Comparison of ENCODE assay signal across 11 cellular contexts in genomic region chr19:41206926-41207750, GRCh38. TPM values are rescaled to one million over a fixed set of nuclear protein-coding genes. Genes with fewer than 3 reads are reported as not detected.
A peak's percentile ranks its signal among the peaks of the same experiment; 100 is the strongest.
DNase-seq lines count a peak whose midpoint lies in the region; ATAC-seq and TF ChIP-seq lines count a peak whose summit lies in the region.
"Had no signal": no experiment of that assay in that cellular context is flagged by ENCODE, and none has a peak within 500 bp of the region (broad histone marks: within the 10 kb centered on the region; RNA-seq: fewer than 3 reads in every experiment).

No MANE protein-coding gene starts in this region.

- peaks cover 4% of the 10 kb centered on the region for H3K36me3 Mint-ChIP-seq in Calu3 (ENCODE audit: insufficient read depth, unreplicated experiment)

- no peak overlapping the region for H3K4me3 Mint-ChIP-seq in Calu3 (ENCODE audit: low read depth, unreplicated experiment)
- H3K4me3 Mint-ChIP-seq: endodermal cell had no signal

- in situ Hi-C loops in mammary epithelial cell (cut with MboI; ENCODE audit: low sequenced_read_pairs in 2 of 2) (no loop called here), gastrocnemius medialis (cut with MboI; ENCODE audit: low sequenced_read_pairs in 4 of 4) (loop anchor here in 1 of 4 donors (5.0 kb wide), 1 partner anchor 105 kb away; the partner anchor contains the start of gene CCDC97)

- ATAC-seq in right cardiac atrium (peak; percentile 89 to 92), gastrocnemius medialis (peak; percentile 60 to 79)

- peaks cover 13% of the 10 kb centered on the region for H3K4me1 Mint-ChIP-seq in Calu3 (ENCODE audit: low read depth, unreplicated experiment)
- H3K4me1 Mint-ChIP-seq: endodermal cell had no signal

- H3K36me3 ChIP-seq in mammary epithelial cell (ENCODE audit: insufficient read depth, low read length) (no peaks in the 10 kb centered on the region), gastrocnemius medialis (no peaks in the 10 kb centered on the region), smooth muscle cell (ENCODE audit: low read depth) (no peaks in the 10 kb centered on the region)

- H2AFZ ChIP-seq in mammary epithelial cell (ENCODE audit: low read depth, low read length) = no peak overlapping the region
- H2AFZ ChIP-seq in smooth muscle cell (ENCODE audit: low read depth) = no peak overlapping the region

- DNase-seq in Calu3 = no peak
- DNase-seq in mammary epithelial cell = no peak
- DNase-seq in right cardiac atrium = peak; percentile 94 to 97 (median 94)
- DNase-seq in gastrocnemius medialis = peak; percentile 67 to 88
- no peak for DNase-seq in DMS 273 (lab: John Stamatoyannopoulos, UW; ENCODE audit: unreplicated experiment)
- no peak for DNase-seq in kidney glomerular epithelial cell (lab: John Stamatoyannopoulos, UW)
- DNase-seq in smooth muscle cell (lab: John Stamatoyannopoulos, UW; ENCODE audit: unreplicated experiment) = no peak
- no peak for DNase-seq in stimulated activated naive CD4-positive, alpha-beta T cell treated with Interleukin-2 at 50 U/mL for 16 hours (lab: John Stamatoyannopoulos, UW)
- DNase-seq: endodermal cell, NCI-H2227 treated with DMSO at 0.1 percent for 48 hours, T-helper 2 cell had no signal

- TSS peak; percentile 34 for BruUV-seq in Calu3 (replicated peaks; lab: Mats Ljungman, UMichigan)
- TSS peak; percentile 45 for BruUV-seq in mammary epithelial cell (replicated peaks; lab: Mats Ljungman, UMichigan)

- 89% methylated on average over 18 of the region's 26 CpGs for WGBS in mammary epithelial cell (ENCODE audit: low coverage, missing lambda C conversion rate)
- WGBS in right cardiac atrium = 48% methylated on average over 26 of the region's 26 CpGs
- WGBS in smooth muscle cell (ENCODE audit: low lambda C conversion rate) = 88% methylated on average over 26 of the region's 26 CpGs

- no peaks in the 10 kb centered on the region for H3K27me3 Mint-ChIP-seq in Calu3 (ENCODE audit: unreplicated experiment)

- dilution Hi-C loops in mammary epithelial cell (cut with HindIII; ENCODE audit: low sequenced_read_pairs) = no loop called here

- H3K79me2 ChIP-seq in mammary epithelial cell (ENCODE audit: insufficient read depth, low read length) = no peaks in the 10 kb centered on the region
- H3K79me2 ChIP-seq in smooth muscle cell (ENCODE audit: low read depth) = no peaks in the 10 kb centered on the region

- H3K4me2 ChIP-seq in mammary epithelial cell (ENCODE audit: insufficient read depth, low read depth, low read length) (no peak overlapping the region), smooth muscle cell (no peak overlapping the region)

- no peaks in the 10 kb centered on the region for H3K4me1 ChIP-seq in mammary epithelial cell (ENCODE audit: insufficient read depth, low read length)
- H3K4me1 ChIP-seq in right cardiac atrium (ENCODE audit: control insufficient read depth, insufficient read depth, low read length) = no peaks in the 10 kb centered on the region
- H3K4me1 ChIP-seq in gastrocnemius medialis = no peaks in the 10 kb centered on the region
- H3K4me1 ChIP-seq in smooth muscle cell (ENCODE audit: low read depth) = no peaks in the 10 kb centered on the region

- H3K27me3 ChIP-seq in mammary epithelial cell (ENCODE audit: insufficient read depth, low read length) (no peaks in the 10 kb centered on the region), right cardiac atrium (ENCODE audit: control insufficient read depth, insufficient read depth) (no peaks in the 10 kb centered on the region), gastrocnemius medialis (no peaks in the 10 kb centered on the region), smooth muscle cell (ENCODE audit: low read depth) (no peaks in the 10 kb centered on the region)

- no peaks in the 10 kb centered on the region for H3F3A ChIP-seq in smooth muscle cell (ENCODE audit: low read depth)

- H3K27ac ChIP-seq in mammary epithelial cell (ENCODE audit: insufficient read depth, low read depth, low read length) (no peak overlapping the region), right cardiac atrium (ENCODE audit: low read length) (peak overlapping the region; percentile 37), gastrocnemius medialis (peak overlapping the region; percentile 58 to 65 (median 60)), smooth muscle cell (ENCODE audit: low read depth) (no peak overlapping the region)

- no peaks in the 10 kb centered on the region for H4K20me1 ChIP-seq in mammary epithelial cell (ENCODE audit: insufficient read depth, low read length)
- H4K20me1 ChIP-seq in smooth muscle cell (ENCODE audit: low read depth) = no peaks in the 10 kb centered on the region

- intact Hi-C loops in Calu3 (cut with micrococcal nuclease; ENCODE audit: unreplicated experiment) (no loop called here), mammary epithelial cell (cut with micrococcal nuclease) (no loop called here), right cardiac atrium (cut with DNase I) (loop anchor here in 3 of 4 donors (2.0 to 5.0 kb wide), 4 partner anchors 50 to 100 kb away; partner anchors contain the start of gene HNRNPUL1 (in 1 of the 3)), gastrocnemius medialis (cut with DNase I; ENCODE audit: low total_unique reads) (no loop called here)

- CTCF ChIA-PET in Calu3 (lab: Charles Lee) (interaction anchor here (0.6 to 1.7 kb wide), 4 partner anchors 43 to 486 kb away, joined by 3 to 5 read pairs (median 3); no protein-coding TSS in a partner anchor), mammary epithelial cell (lab: Charles Lee; ENCODE audit: low non-redundant PET) (no interaction called here)

- H3K4me3 ChIP-seq in mammary epithelial cell (replicated peaks in 1 of 3; ENCODE audit: insufficient read depth in 1 of 3, low read depth in 2 of 3, low read length in 3 of 3) (no peak overlapping the region), right cardiac atrium (ENCODE audit: low read length) (no peak overlapping the region), gastrocnemius medialis (no peak overlapping the region), smooth muscle cell (no peak overlapping the region)

- H3K9me3 ChIP-seq in mammary epithelial cell (replicated peaks; ENCODE audit: insufficient read depth, low read length) (no peaks in the 10 kb centered on the region), right cardiac atrium (ENCODE audit: control insufficient read depth, low read length) (no peaks in the 10 kb centered on the region), gastrocnemius medialis (no peaks in the 10 kb centered on the region), smooth muscle cell (replicated peaks; ENCODE audit: low read depth) (no peaks in the 10 kb centered on the region)

- TF ChIP-seq POLR2A in gastrocnemius medialis (IDR thresholded peaks at IDR 0.05) = no peak

- TF ChIP-seq CTCF in Calu3 (IDR thresholded peaks at IDR 0.05; ENCODE audit: unreplicated experiment) = no peak
- no peak for TF ChIP-seq CTCF in mammary epithelial cell (conservative IDR thresholded peaks at IDR 0.05 in 1 of 2, IDR thresholded peaks at IDR 0.05 in 1 of 2; ENCODE audit: extremely low read depth in 1 of 2, insufficient read depth in 1 of 2, low read depth in 1 of 2, low read length in 2 of 2)
- no peak for TF ChIP-seq CTCF in gastrocnemius medialis (IDR thresholded peaks at IDR 0.05 in 4 of 5, conservative IDR thresholded peaks at IDR 0.05 in 1 of 5)
- no peak for TF ChIP-seq CTCF in smooth muscle cell (IDR thresholded peaks at IDR 0.05; ENCODE audit: borderline replicate concordance, insufficient read depth, poor library complexity, severe bottlenecking)

- H3K9me3 Mint-ChIP-seq in Calu3 (ENCODE audit: low read depth, unreplicated experiment) = no peaks in the 10 kb centered on the region
- H3K9me3 Mint-ChIP-seq: endodermal cell had no signal

- H3K9ac ChIP-seq in mammary epithelial cell (ENCODE audit: insufficient read depth, low read length) = no peak overlapping the region
- H3K9ac ChIP-seq in smooth muscle cell (ENCODE audit: low read depth) = no peak overlapping the region

- no peak overlapping the region for H3K27ac Mint-ChIP-seq in Calu3 (ENCODE audit: unreplicated experiment)
- H3K27ac Mint-ChIP-seq: endodermal cell had no signal

RNA-seq across cellular contexts. Expression of gene AXL, which starts 11.9 kb away (rescaled TPM):
- 107 and 118 TPM in 2 replicates for total RNA-seq in Calu3 (2022)
- 100 to 1,000 TPM; 121 to 141 TPM for total RNA-seq in mammary epithelial cell
- polyA plus RNA-seq in mammary epithelial cell = 57.3 TPM
- 460 TPM for polyA minus RNA-seq in mammary epithelial cell
- total RNA-seq in right cardiac atrium = 10 to 100 TPM; 30.2 to 43.6 (median 38.5) TPM
- polyA plus RNA-seq in right cardiac atrium = 12.3 TPM
- total RNA-seq in gastrocnemius medialis = 10 to 100 TPM; 17.4 to 49.2 (median 37.4) TPM
- 71.2 and 76.8 TPM in 2 replicates for total RNA-seq in smooth muscle cell
- 16.9 and 27.0 TPM in 2 replicates for polyA plus RNA-seq in smooth muscle cell

RNA-seq across cellular contexts. Expression of gene CYP2S1, which starts 14.1 kb away (rescaled TPM):
- 4.9 and 8.9 TPM in 2 replicates for total RNA-seq in Calu3 (2022)
- 1 to 10 TPM in 1 of 2 donors, under 1 TPM in 1; 0.50 to 7.1 TPM for total RNA-seq in mammary epithelial cell
- 0.42 TPM for polyA plus RNA-seq in mammary epithelial cell
- polyA minus RNA-seq in mammary epithelial cell = 2.1 TPM
- total RNA-seq in right cardiac atrium = 1 to 10 TPM; 1.1 to 1.7 (median 1.2) TPM
- 0.14 TPM for polyA plus RNA-seq in right cardiac atrium
- total RNA-seq in gastrocnemius medialis = under 1 TPM in 2 of 4 donors, not detected in 2; 0.31 to 0.64 TPM
- total RNA-seq in smooth muscle cell = 0.18 and 0.63 TPM in 2 replicates
- 1.8 and 6.1 TPM in 2 replicates for polyA plus RNA-seq in smooth muscle cell

RNA-seq across cellular contexts. Expression of gene HNRNPUL1, which starts 57.0 kb away (rescaled TPM):
- total RNA-seq in Calu3 (2022) (320 and 370 TPM in 2 replicates), mammary epithelial cell (100 to 1,000 TPM in 1 of 2 donors, 10 to 100 TPM in 1; 80.7 to 175 TPM), right cardiac atrium (100 to 1,000 TPM; 134 to 152 (median 141) TPM), gastrocnemius medialis (100 to 1,000 TPM in 1 of 4 donors, 10 to 100 TPM in 3; 49.5 to 101 (median 92.4) TPM), smooth muscle cell (78.6 and 101 TPM in 2 replicates)
- polyA plus RNA-seq in mammary epithelial cell (38.8 TPM), right cardiac atrium (89.4 TPM), smooth muscle cell (121 and 125 TPM in 2 replicates)
- 148 TPM for polyA minus RNA-seq in mammary epithelial cell

Comparison
In these comparisons a context has a peak if more than half of its experiments do, and no peak if none do; other contexts are left out.
1. DNase-seq: peak in right cardiac atrium (3 of 3) and gastrocnemius medialis (2 of 2); none in Calu3 (single experiment), mammary epithelial cell (single experiment), DMS 273 (single experiment), kidney glomerular epithelial cell (single experiment), smooth muscle cell (single experiment) and stimulated activated naive CD4-positive, alpha-beta T cell treated with Interleukin-2 at 50 U/mL for 16 hours (single experiment).
2. H3K27ac ChIP-seq: peak in right cardiac atrium (single experiment) and gastrocnemius medialis (4 of 4); none in mammary epithelial cell (single experiment) and smooth muscle cell (single experiment).
3. intact Hi-C loops: an anchor here in right cardiac atrium (2.0 to 5.0 kb wide); none called in Calu3, mammary epithelial cell and gastrocnemius medialis.